23 cellular contexts compared by ENCODE assay signal in genomic region chr16:51313204-51313603, GRCh38.
DNase-seq lines count a peak whose midpoint lies in the region; ATAC-seq, FAIRE-seq and TF ChIP-seq lines count a peak whose summit lies in the region.
"Had no signal": no experiment of that assay in that cellular context is flagged by ENCODE, and none has a peak within 500 bp of the region (broad histone marks: within the 10 kb centered on the region; RNA-seq: fewer than 3 reads in every experiment).

No MANE protein-coding gene starts in this region.

- H2BK20ac ChIP-seq in H1 (ENCODE audit: low read length) = no peak overlapping the region; the same call in 1 of the 2 replicates

- no peak overlapping the region for H2BK120ac ChIP-seq in H1 (replicated peaks; ENCODE audit: low read depth, low read length)

- FAIRE-seq in H1 (lab: Jason Lieb, UNC) (no peak), keratinocyte (lab: Jason Lieb, UNC) (peak; percentile 52)

- no peaks in the 10 kb centered on the region for H3K27me3 ChIP-seq in H1 (replicated peaks in 1 of 4; ENCODE audit: control insufficient read depth in 3 of 4, extremely low read depth in 1 of 4, insufficient read depth in 3 of 4, low read length in 3 of 4)
- H3K27me3 ChIP-seq in keratinocyte (ENCODE audit: control insufficient read depth, extremely low read depth, insufficient read depth, low read length) = no peaks in the 10 kb centered on the region

- POLR2A ChIA-PET in H1 (lab: Charles Lee; ENCODE audit: partially characterized antibody) = no interaction called here

- no peak overlapping the region for H4K91ac ChIP-seq in H1 (replicated peaks; ENCODE audit: insufficient read length, low read length)

- H4K8ac ChIP-seq in H1 (ENCODE audit: extremely low read depth, insufficient read depth, low read length) = no peak overlapping the region

- no peak for TF ChIP-seq CTCF in H1 (IDR thresholded peaks at IDR 0.05; ENCODE audit: control extremely low read depth in 1 of 3, insufficient read depth in 1 of 3, low read depth in 1 of 3, low read length in 3 of 3)
- TF ChIP-seq CTCF in keratinocyte (optimal IDR thresholded peaks at IDR 0.05 in 1 of 3, IDR thresholded peaks at IDR 0.05 in 1 of 3, conservative IDR thresholded peaks at IDR 0.05 in 1 of 3; ENCODE audit: extremely low read depth in 1 of 3, insufficient read depth in 2 of 3, low read length in 3 of 3) = no peak
- no peak for TF ChIP-seq CTCF in HFFc6 (IDR thresholded peaks at IDR 0.05)

- H3K9me3 Mint-ChIP-seq in HFFc6 = no peaks in the 10 kb centered on the region

- H3K4me3 ChIP-seq in H1 (ENCODE audit: extremely low read depth in 1 of 4, insufficient read depth in 2 of 4, low read depth in 3 of 4, low read length in 4 of 4) (no peak overlapping the region), keratinocyte (ENCODE audit: control insufficient read depth in 2 of 3, extremely low read depth in 1 of 3, insufficient read depth in 2 of 3, low read depth in 1 of 3, low read length in 3 of 3) (no peak overlapping the region)
- H3K4me3 ChIP-seq: SK-N-MC had no signal

- TF ChIP-seq EP300 in H1 (IDR thresholded peaks at IDR 0.05; ENCODE audit: borderline replicate concordance in 1 of 2, low read depth in 2 of 2, low read length in 2 of 2) = no peak

- WGBS in H1 (ENCODE audit: extremely low coverage in 1 of 2, insufficient coverage in 1 of 2, insufficient read length in 1 of 2, insufficient replicate concordance in 2 of 2, low coverage in 1 of 2, low lambda C conversion rate in 2 of 2, missing lambda C conversion rate in 1 of 2), 2 experiments = 93% methylated on average over 2 of the region's 2 CpGs; no CpG with 5 or more reads in 1 of the 2 experiments

- H3K14ac ChIP-seq in H1 (ENCODE audit: insufficient read length) = no peak overlapping the region

- no peak for ATAC-seq in HG03045 (IDR thresholded peaks at IDR 0.05; ENCODE audit: unreplicated experiment)
- ATAC-seq: CD8-positive, alpha-beta T cell had no signal

- peak overlapping the region; percentile 53; the same call in 1 of the 2 replicates for H2AK5ac ChIP-seq in H1 (ENCODE audit: low read depth, low read length)

- H2BK5ac ChIP-seq in H1 (ENCODE audit: low read depth, low read length) = peak overlapping the region; percentile 63; the same call in 1 of the 2 replicates

- no peak overlapping the region for H3K56ac ChIP-seq in H1 (replicated peaks; ENCODE audit: insufficient read length, low read depth, low read length)

- H3K9me1 ChIP-seq in keratinocyte (ENCODE audit: control insufficient read depth, extremely low read depth, insufficient read depth, low read length) = no peaks in the 10 kb centered on the region

- H3K4me2 ChIP-seq in H1 (ENCODE audit: insufficient read depth in 1 of 2, low read depth in 2 of 2, low read length in 2 of 2) (no peak overlapping the region), keratinocyte (ENCODE audit: control insufficient read depth, extremely low read depth, insufficient read depth, low read depth, low read length) (no peak overlapping the region)

- H3K36me3 Mint-ChIP-seq in HFFc6 (ENCODE audit: low read depth) = no peaks in the 10 kb centered on the region
- H3K36me3 Mint-ChIP-seq: CD8-positive, alpha-beta T cell had no signal

- H2BK15ac ChIP-seq in H1 (ENCODE audit: low read length) = no peak overlapping the region

- H3K27ac ChIP-seq in H1 (ENCODE audit: low read depth, low read length) (no peak overlapping the region), keratinocyte (ENCODE audit: control insufficient read depth, insufficient read depth, low read length) (no peak overlapping the region)
- H3K27ac ChIP-seq: RWPE1, SK-N-MC had no signal

- H3K79me2 ChIP-seq in H1 (ENCODE audit: control insufficient read depth in 1 of 2, insufficient read depth in 2 of 2, low read length in 2 of 2) (no peaks in the 10 kb centered on the region), keratinocyte (ENCODE audit: control insufficient read depth, insufficient read depth, low read length) (no peaks in the 10 kb centered on the region)

- no peak overlapping the region for H4K5ac ChIP-seq in H1 (ENCODE audit: insufficient read length, low read depth, low read length)

- DNase-seq in NCI-H1694 (lab: John Stamatoyannopoulos, UW) = peak; percentile 61
- DNase-seq in NCI-H1694 treated with DMSO at 0.1 percent for 48 hours (lab: John Stamatoyannopoulos, UW) = no peak
- peak; percentile 83 for DNase-seq in NCI-H1105 (lab: John Stamatoyannopoulos, UW)
- no peak for DNase-seq in H1 (ENCODE audit: low read depth in 1 of 2, low spot score in 2 of 2)
- DNase-seq in keratinocyte (ENCODE audit: low read depth, low spot score) = no peak
- no peak for DNase-seq in inferior parietal cortex (ENCODE audit: extremely low spot score)
- DNase-seq in HFFc6 = no peak
- DNase-seq: AML-193; C1 segment of cervical spinal cord; CD8-positive, alpha-beta T cell; EL; GF-D8; H7; Karpas-422; NCI-H2029 treated with DMSO at 0.1 percent for 48 hours; NCI-H2227 treated with DMSO at 0.1 percent for 48 hours; NCI-H510A; NK-92 treated with Interleukin-12 subunit alpha and Interleukin-12 subunit beta, amount 100 ng/mL, for 24 hours; SHP77 treated with DMSO at 0.1 percent for 48 hours; SW 1271 had no signal

- H3K79me1 ChIP-seq in H1 (ENCODE audit: low read depth, low read length) = no peaks in the 10 kb centered on the region

- H2AFZ ChIP-seq in H1 (ENCODE audit: low read length) = no peak overlapping the region
- H2AFZ ChIP-seq in keratinocyte (ENCODE audit: control insufficient read depth, low read length) = peak overlapping the region; percentile 28

- CTCF ChIA-PET in H1 (lab: Charles Lee; ENCODE audit: partially characterized antibody) = interaction anchor here (0.6 kb wide), 1 partner anchor 116 kb away, joined by 3 read pairs; no protein-coding TSS in a partner anchor

- no peaks in the 10 kb centered on the region for H3K4me1 Mint-ChIP-seq in HFFc6 (ENCODE audit: low read depth)

- no peak overlapping the region for H3K4ac ChIP-seq in H1 (replicated peaks; ENCODE audit: insufficient read length, low read depth, low read length)

- no peaks in the 10 kb centered on the region for H3K23me2 ChIP-seq in H1 (ENCODE audit: low read depth, low read length)

- H3K27me3 Mint-ChIP-seq in HFFc6 (ENCODE audit: insufficient read depth) = no peaks in the 10 kb centered on the region; the same call in 1 of the 2 replicates

- peaks cover 0 to 4% of the 10 kb centered on the region in 2 experiments; a peak in 1 of 4 replicates for H3K9me3 ChIP-seq in H1 (ENCODE audit: insufficient read depth in 2 of 2, low read depth in 1 of 2, low read length in 1 of 2)
- H3K9me3 ChIP-seq in keratinocyte (ENCODE audit: control insufficient read depth, low read depth, low read length) = peaks cover 4% of the 10 kb centered on the region

- no peaks in the 10 kb centered on the region for H4K20me1 ChIP-seq in H1 (replicated peaks in 1 of 2; ENCODE audit: control insufficient read depth in 1 of 2, insufficient read depth in 2 of 2, low read length in 2 of 2)
- H4K20me1 ChIP-seq in keratinocyte (ENCODE audit: control insufficient read depth, extremely low read depth, insufficient read depth, low read length) = no peaks in the 10 kb centered on the region

- no peak overlapping the region for H3K27ac Mint-ChIP-seq in HFFc6
- H3K27ac Mint-ChIP-seq: CD8-positive, alpha-beta T cell had no signal

- no peak overlapping the region for H3K4me3 Mint-ChIP-seq in HFFc6
- H3K4me3 Mint-ChIP-seq: CD8-positive, alpha-beta T cell had no signal

- dilution Hi-C loops in keratinocyte (cut with MboI; ENCODE audit: extremely low pct_ligation_motif_present, low sequenced_read_pairs) = no loop called here

- H3K9ac ChIP-seq in H1 (replicated peaks in 1 of 4; ENCODE audit: extremely low read depth in 1 of 4, low read depth in 3 of 4, low read length in 3 of 4) (no peak overlapping the region), keratinocyte (ENCODE audit: control insufficient read depth, extremely low read depth, insufficient read depth, low read length) (no peak overlapping the region)

- TF ChIP-seq RAD21 in H1 (IDR thresholded peaks at IDR 0.05 in 1 of 2, conservative IDR thresholded peaks at IDR 0.05 in 1 of 2; ENCODE audit: low read depth in 2 of 2, low read length in 2 of 2) = no peak

- no peak for TF ChIP-seq POLR2A in H1 (IDR thresholded peaks at IDR 0.05; ENCODE audit: control extremely low read depth in 1 of 2, low read depth in 2 of 2, low read length in 2 of 2)

- H2BK12ac ChIP-seq in H1 (ENCODE audit: low read depth, low read length) = no peak overlapping the region; the same call in 1 of the 2 replicates

- H3K36me3 ChIP-seq in H1 (ENCODE audit: control insufficient read depth in 2 of 4, insufficient read depth in 4 of 4, low read length in 3 of 4) = no peaks in the 10 kb centered on the region
- H3K36me3 ChIP-seq in keratinocyte (ENCODE audit: control insufficient read depth in 2 of 2, extremely low read depth in 1 of 2, insufficient read depth in 2 of 2, low read length in 2 of 2) = no peaks in the 10 kb centered on the region

- H3K4me1 ChIP-seq in H1 (replicated peaks in 1 of 4; ENCODE audit: control insufficient read depth in 3 of 4, insufficient read depth in 4 of 4, low read length in 3 of 4) (peaks cover 0 to 2% (median 0%) of the 10 kb centered on the region in 4 experiments; a peak in 1 of 7 replicates), keratinocyte (ENCODE audit: control insufficient read depth, extremely low read depth, insufficient read depth, low read length) (no peaks in the 10 kb centered on the region)

- H3K18ac ChIP-seq in H1 (ENCODE audit: extremely low read depth, low read length) = 0 out of 2 replicates have a peak overlapping the region, but pooled peaks have one; percentile 12

- H3K23ac ChIP-seq in H1 (ENCODE audit: insufficient read length) = no peak overlapping the region

TF ChIP-seq in H1, 55 proteins besides CTCF, POLR2A, EP300 and RAD21 (continues in another document):
- no peak for TF ChIP-seq TAF1 (IDR thresholded peaks at IDR 0.05; ENCODE audit: low read depth, low read length)
- TF ChIP-seq MAX (IDR thresholded peaks at IDR 0.05) = no peak
- no peak for TF ChIP-seq CREB1 (IDR thresholded peaks at IDR 0.05)
- no peak for TF ChIP-seq CHD2 (IDR thresholded peaks at IDR 0.05; ENCODE audit: low read length)
- no peak for TF ChIP-seq ATF2 (IDR thresholded peaks at IDR 0.05; ENCODE audit: low read length)
- no peak for TF ChIP-seq BCL11A (IDR thresholded peaks at IDR 0.05; ENCODE audit: low read depth in 2 of 2, low read length in 2 of 2)

Comparison
In these comparisons a context has a peak if more than half of its experiments do, and no peak if none do; other contexts are left out.
1. DNase-seq: peak in NCI-H1694 (single experiment) and NCI-H1105 (single experiment); none in NCI-H1694 treated with DMSO at 0.1 percent for 48 hours (single experiment), H1 (0 of 2), keratinocyte (single experiment), inferior parietal cortex (single experiment) and HFFc6 (single experiment).